Comparison of ENCODE assay signal across 6 cellular contexts in the genomic region with DNA sequence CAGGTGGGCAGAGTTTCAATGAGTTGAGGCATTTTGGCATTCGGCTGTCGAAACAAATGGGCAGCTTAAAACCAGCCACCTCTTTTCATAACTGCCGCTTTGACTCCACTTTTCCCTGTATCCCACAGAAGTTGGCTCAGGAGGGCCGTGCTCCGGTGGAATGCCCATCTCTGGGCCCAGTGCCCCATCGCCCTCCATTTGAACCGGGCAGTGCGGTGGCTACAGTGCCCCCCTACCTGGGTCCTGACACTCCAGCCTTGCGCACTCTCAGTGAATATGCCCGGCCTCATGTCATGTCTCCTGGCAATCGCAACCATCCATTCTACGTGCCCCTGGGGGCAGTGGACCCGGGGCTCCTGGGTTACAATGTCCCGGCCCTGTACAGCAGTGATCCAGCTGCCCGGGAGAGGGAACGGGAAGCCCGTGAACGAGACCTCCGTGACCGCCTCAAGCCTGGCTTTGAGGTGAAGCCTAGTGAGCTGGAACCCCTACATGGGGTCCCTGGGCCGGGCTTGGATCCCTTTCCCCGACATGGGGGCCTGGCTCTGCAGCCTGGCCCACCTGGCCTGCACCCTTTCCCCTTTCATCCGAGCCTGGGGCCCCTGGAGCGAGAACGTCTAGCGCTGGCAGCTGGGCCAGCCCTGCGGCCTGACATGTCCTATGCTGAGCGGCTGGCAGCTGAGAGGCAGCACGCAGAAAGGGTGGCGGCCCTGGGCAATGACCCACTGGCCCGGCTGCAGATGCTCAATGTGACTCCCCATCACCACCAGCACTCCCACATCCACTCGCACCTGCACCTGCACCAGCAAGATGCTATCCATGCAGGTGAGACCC. TPM values are rescaled to one million over a fixed set of nuclear protein-coding genes. Genes with fewer than 3 reads are reported as not detected.
DNase-seq lines count a peak whose midpoint lies in the region; ATAC-seq and TF ChIP-seq lines count a peak whose summit lies in the region.

No MANE protein-coding gene starts in this region.

- peak overlapping the region; percentile 97 for H3K27ac ChIP-seq in VCaP

- H3K36me3 ChIP-seq in kidney epithelial cell (ENCODE audit: control insufficient read depth, insufficient read depth, low read length) = peaks cover 3% of the 10 kb centered on the region

- DNase-seq in AG04449 (ENCODE audit: low read depth, low spot score) (no peak), kidney epithelial cell (ENCODE audit: low read depth) (no peak), NCI-H1694 (lab: John Stamatoyannopoulos, UW) (no peak)

- ATAC-seq in GM18520 (IDR thresholded peaks at IDR 0.05; ENCODE audit: unreplicated experiment) (no peak), GM18502 (IDR thresholded peaks at IDR 0.05; ENCODE audit: poor library complexity, unreplicated experiment) (no peak)

- CTCF ChIA-PET in AG04449 (lab: Yijun Ruan, JAX) = interaction anchor here (0.7 to 10.1 kb wide), 21 partner anchors 7 to 184 kb away, joined by 3 to 134 read pairs (median 4); a partner anchor contains a TSS

- no peaks in the 10 kb centered on the region for H3K27me3 ChIP-seq in kidney epithelial cell (ENCODE audit: control insufficient read depth, insufficient read depth, low read length)

- H3K4me3 ChIP-seq in AG04449 (ENCODE audit: low read depth, low read length) (peak overlapping the region; percentile 63), kidney epithelial cell (ENCODE audit: low read depth, low read length) (peak overlapping the region; percentile 11)

- POLR2A ChIA-PET in AG04449 (lab: Yijun Ruan, JAX) = interaction anchor here (0.6 to 2.6 kb wide), 9 partner anchors 9 to 217 kb away, joined by 3 to 18 read pairs (median 5); a partner anchor contains a TSS

- no peak for TF ChIP-seq CTCF in AG04449 (IDR thresholded peaks at IDR 0.05; ENCODE audit: insufficient read depth, low read length, missing control alignments)
- TF ChIP-seq CTCF in VCaP (conservative IDR thresholded peaks at IDR 0.05) = peak; percentile 69
- TF ChIP-seq CTCF in kidney epithelial cell (IDR thresholded peaks at IDR 0.05; ENCODE audit: insufficient read depth, low read length, poor library complexity, severe bottlenecking) = no peak

RNA-seq across cellular contexts. Expression of a gene that starts 5.0 kb away (rescaled TPM):
- total RNA-seq in kidney epithelial cell = not detected in 2 replicates

RNA-seq across cellular contexts. Expression of a gene that starts 5.3 kb away (rescaled TPM):
- 216 and 236 TPM in 2 replicates for total RNA-seq in kidney epithelial cell

RNA-seq across cellular contexts. Expression of a gene that starts 10.8 kb away (rescaled TPM):
- 32.7 and 38.6 TPM in 2 replicates for total RNA-seq in kidney epithelial cell

RNA-seq across cellular contexts. Expression of a gene that starts 12.6 kb away (rescaled TPM):
- total RNA-seq in kidney epithelial cell = 17.0 and 31.3 TPM in 2 replicates

RNA-seq across cellular contexts. Expression of a gene that starts 24.2 kb away (rescaled TPM):
- 27.0 and 33.7 TPM in 2 replicates for total RNA-seq in kidney epithelial cell
